In the genomic region with DNA sequence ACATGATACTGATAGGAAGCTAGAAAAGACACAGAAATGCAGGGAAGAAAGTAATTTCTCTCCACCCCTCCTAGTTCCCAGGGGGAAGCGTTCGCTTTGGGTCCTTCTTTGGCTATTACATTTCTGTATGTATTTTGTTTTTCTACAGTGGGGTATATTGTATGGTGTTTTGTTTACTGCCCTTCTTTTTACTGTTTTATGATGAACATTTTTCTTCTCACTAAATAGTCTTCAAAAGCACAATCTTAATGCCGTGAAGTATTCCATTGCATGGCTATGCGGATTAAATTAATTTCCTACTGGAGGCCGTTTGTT, we compare ENCODE assay signal across 8 cellular contexts. TPM values are rescaled to one million over a fixed set of nuclear protein-coding genes. Genes with fewer than 3 reads are reported as not detected.
A peak's percentile ranks its signal among the peaks of the same experiment; 100 is the strongest.
DNase-seq lines count a peak whose midpoint lies in the region; ATAC-seq and TF ChIP-seq lines count a peak whose summit lies in the region.

No MANE protein-coding gene starts in this region.

- H3K27me3 ChIP-seq in right atrium auricular region (no peaks in the 10 kb centered on the region), mammary epithelial cell (ENCODE audit: insufficient read depth, low read length) (no peaks in the 10 kb centered on the region), mucosa of rectum (ENCODE audit: control insufficient read depth in 2 of 2, insufficient read depth in 2 of 2, low read length in 2 of 2) (no peaks in the 10 kb centered on the region), vagina (no peaks in the 10 kb centered on the region)

- peak overlapping the region; percentile 68 for H2AFZ ChIP-seq in mammary epithelial cell (ENCODE audit: low read depth, low read length)

- no peak for ATAC-seq in Right ventricle myocardium superior (ENCODE audit: poor library complexity)

- dilution Hi-C loops in mammary epithelial cell (cut with HindIII; ENCODE audit: low sequenced_read_pairs) = no loop called here

- H3K4me3 ChIP-seq in right atrium auricular region = peak overlapping the region; percentile 94 to 97
- peak overlapping the region; percentile 22 to 36 (median 34) for H3K4me3 ChIP-seq in mammary epithelial cell (replicated peaks in 1 of 3; ENCODE audit: insufficient read depth in 1 of 3, low read depth in 2 of 3, low read length in 3 of 3)
- peak overlapping the region; percentile 68 to 89 for H3K4me3 ChIP-seq in mucosa of rectum (ENCODE audit: low read length in 2 of 2)
- peak overlapping the region; percentile 68 to 99 for H3K4me3 ChIP-seq in vagina

- BruUV-seq in mammary epithelial cell (replicated peaks; lab: Mats Ljungman, UMichigan) = TSS peak; percentile 27

- TF ChIP-seq CTCF in right atrium auricular region (IDR thresholded peaks at IDR 0.05) = no peak
- no peak for TF ChIP-seq CTCF in mammary epithelial cell (conservative IDR thresholded peaks at IDR 0.05 in 1 of 2, IDR thresholded peaks at IDR 0.05 in 1 of 2; ENCODE audit: extremely low read depth in 1 of 2, insufficient read depth in 1 of 2, low read depth in 1 of 2, low read length in 2 of 2)
- no peak for TF ChIP-seq CTCF in vagina (IDR thresholded peaks at IDR 0.05)

- H3K9me3 ChIP-seq in right atrium auricular region (no peaks in the 10 kb centered on the region), mammary epithelial cell (replicated peaks; ENCODE audit: insufficient read depth, low read length) (no peaks in the 10 kb centered on the region), mucosa of rectum (ENCODE audit: control insufficient read depth in 2 of 2, low read length in 2 of 2) (no peaks in the 10 kb centered on the region), vagina (no peaks in the 10 kb centered on the region)

- peak overlapping the region; percentile 98 for H3K9ac ChIP-seq in mammary epithelial cell (ENCODE audit: insufficient read depth, low read length)
- peak overlapping the region; percentile 83 to 89 for H3K9ac ChIP-seq in mucosa of rectum (ENCODE audit: low read depth in 1 of 2, low read length in 2 of 2)

- in situ Hi-C loops in mammary epithelial cell (cut with MboI; ENCODE audit: low sequenced_read_pairs in 2 of 2) = no loop called here

- intact Hi-C loops in Right ventricle myocardium superior (cut with DNase I) = no loop called here
- intact Hi-C loops in mammary epithelial cell (cut with micrococcal nuclease) = no loop called here
- intact Hi-C loops in vagina (cut with DNase I) = loop anchor here (5.0 kb wide), 1 partner anchor 105 kb away; a partner anchor contains a TSS

- no peaks in the 10 kb centered on the region for H4K20me1 ChIP-seq in mammary epithelial cell (ENCODE audit: insufficient read depth, low read length)

- 39% methylated on average over 5 of the region's 5 CpGs for WGBS in mammary epithelial cell (ENCODE audit: low coverage, missing lambda C conversion rate)

- H3K4me2 ChIP-seq in mammary epithelial cell (ENCODE audit: insufficient read depth, low read depth, low read length) = peak overlapping the region; percentile 81

- H3K36me3 ChIP-seq in right atrium auricular region = no peaks in the 10 kb centered on the region
- H3K36me3 ChIP-seq in mammary epithelial cell (ENCODE audit: insufficient read depth, low read length) = no peaks in the 10 kb centered on the region
- H3K36me3 ChIP-seq in mucosa of rectum (ENCODE audit: control insufficient read depth in 2 of 2, insufficient read depth in 2 of 2, low read length in 2 of 2) = no peaks in the 10 kb centered on the region
- no peaks in the 10 kb centered on the region for H3K36me3 ChIP-seq in vagina

- TF ChIP-seq POLR2A in vagina (IDR thresholded peaks at IDR 0.05) = no peak

- CTCF ChIA-PET in mammary epithelial cell (lab: Charles Lee; ENCODE audit: low non-redundant PET) = interaction anchor here (0.6 kb wide), 1 partner anchor 21 kb away, joined by 3 read pairs; no protein-coding TSS in a partner anchor

- DNase-seq in right atrium auricular region (ENCODE audit: low spot score) (no peak), Right ventricle myocardium superior (no peak), mammary epithelial cell (no peak), vagina (ENCODE audit: extremely low spot score in 2 of 2) (no peak), NCI-H82 (lab: John Stamatoyannopoulos, UW) (no peak), DMS53 treated with DMSO at 0.1 percent for 48 hours (lab: John Stamatoyannopoulos, UW; ENCODE audit: unreplicated experiment) (no peak), activated gamma-delta T cell (lab: John Stamatoyannopoulos, UW) (no peak)

- H3K4me1 ChIP-seq in right atrium auricular region (peaks cover 0 to 65% of the 10 kb centered on the region in 2 donors), mammary epithelial cell (ENCODE audit: insufficient read depth, low read length) (peaks cover 70% of the 10 kb centered on the region), mucosa of rectum (ENCODE audit: control insufficient read depth in 2 of 2, insufficient read depth in 2 of 2, low read length in 2 of 2) (peaks cover 56 to 68% of the 10 kb centered on the region in 2 donors), vagina (peaks cover 85% of the 10 kb centered on the region)

- peaks cover 45% of the 10 kb centered on the region for H3K79me2 ChIP-seq in mammary epithelial cell (ENCODE audit: insufficient read depth, low read length)

- H3K27ac ChIP-seq in right atrium auricular region (peak overlapping the region; percentile 99 to 100), mammary epithelial cell (ENCODE audit: insufficient read depth, low read depth, low read length) (peak overlapping the region; percentile 93), mucosa of rectum (ENCODE audit: low read depth in 2 of 2, low read length in 2 of 2) (peak overlapping the region; percentile 98), vagina (peak overlapping the region; percentile 100)

RNA-seq across cellular contexts. Expression of a gene that starts 0.4 kb away (rescaled TPM):
- total RNA-seq in right atrium auricular region (100 to 1,000 TPM in 1 of 2 donors, 10 to 100 TPM in 1; 82.8 to 225 TPM), Right ventricle myocardium superior (117 TPM), mammary epithelial cell (100 to 1,000 TPM; 260 to 312 TPM), vagina (232 TPM)
- polyA plus RNA-seq in mammary epithelial cell = 349 TPM
- polyA minus RNA-seq in mammary epithelial cell = 644 TPM

RNA-seq across cellular contexts. Expression of a gene that starts 22.3 kb away (rescaled TPM):
- total RNA-seq in right atrium auricular region (10 to 100 TPM; 54.5 to 71.4 TPM), Right ventricle myocardium superior (72.9 TPM), mammary epithelial cell (10 to 100 TPM; 15.7 to 29.8 TPM), vagina (28.7 TPM)
- polyA plus RNA-seq in mammary epithelial cell = 33.4 TPM
- 61.1 TPM for polyA minus RNA-seq in mammary epithelial cell

RNA-seq across cellular contexts. Expression of a gene that starts 22.7 kb away (rescaled TPM):
- total RNA-seq in right atrium auricular region (10 to 100 TPM; 54.3 to 88.8 TPM), Right ventricle myocardium superior (48.4 TPM), mammary epithelial cell (10 to 100 TPM; 80.2 to 87.6 TPM), vagina (106 TPM)
- polyA plus RNA-seq in mammary epithelial cell = 112 TPM
- polyA minus RNA-seq in mammary epithelial cell = 85.9 TPM

RNA-seq across cellular contexts. Expression of a gene that starts 31.8 kb away (rescaled TPM):
- total RNA-seq in right atrium auricular region = 10 to 100 TPM in 1 of 2 donors, 1 to 10 TPM in 1; 1.9 to 10.7 TPM
- total RNA-seq in Right ventricle myocardium superior = 1.8 TPM
- total RNA-seq in mammary epithelial cell = under 1 TPM; 0.49 to 0.83 TPM
- polyA plus RNA-seq in mammary epithelial cell = 0.03 TPM
- not detected for polyA minus RNA-seq in mammary epithelial cell
- 8.1 TPM for total RNA-seq in vagina

Comparison
In these comparisons a context has a peak if more than half of its experiments do, and no peak if none do; other contexts are left out.
1. H3K4me3 ChIP-seq: peak in every context shown above with its lines; median percentile 96 in right atrium auricular region; 84 in vagina; 78 in mucosa of rectum; 34 in mammary epithelial cell.